Comparison of ENCODE assay signal across 1 cellular context in genomic region chr17:47850692-47851573, GRCh38.
TF ChIP-seq lines count a peak whose summit lies in the region.

Gene SP6, minus strand, starts transcription at chr17:47851163. Its CDS starts 2,734 bp downstream, at chr17:47848429.

TF ChIP-seq in WTC11, 78 proteins besides CTCF, POLR2A, EP300 and RAD21 (continued from another document):
- TF ChIP-seq TEAD1 (CRISPR knock-in tag; IDR thresholded peaks at IDR 0.05) = no peak; the same call in 1 of the 2 replicates
- no peak for TF ChIP-seq ZBTB21 (CRISPR knock-in tag; IDR thresholded peaks at IDR 0.05; ENCODE audit: borderline replicate concordance)
- no peak for TF ChIP-seq ZNF121 (CRISPR knock-in tag; IDR thresholded peaks at IDR 0.05)
- TF ChIP-seq HMGXB4 (CRISPR knock-in tag; IDR thresholded peaks at IDR 0.05) = peak; percentile 92
- TF ChIP-seq NR1H2 (CRISPR knock-in tag; IDR thresholded peaks at IDR 0.05) = no peak
- TF ChIP-seq ELF4 (CRISPR knock-in tag; IDR thresholded peaks at IDR 0.05; ENCODE audit: low read depth) = no peak
- TF ChIP-seq ESRRA (CRISPR knock-in tag; IDR thresholded peaks at IDR 0.05; ENCODE audit: borderline replicate concordance) = peak; percentile 47; the same call in 1 of the 2 replicates
- TF ChIP-seq TEAD4 (CRISPR knock-in tag; IDR thresholded peaks at IDR 0.05) = no peak
- TF ChIP-seq, protein P1, sequence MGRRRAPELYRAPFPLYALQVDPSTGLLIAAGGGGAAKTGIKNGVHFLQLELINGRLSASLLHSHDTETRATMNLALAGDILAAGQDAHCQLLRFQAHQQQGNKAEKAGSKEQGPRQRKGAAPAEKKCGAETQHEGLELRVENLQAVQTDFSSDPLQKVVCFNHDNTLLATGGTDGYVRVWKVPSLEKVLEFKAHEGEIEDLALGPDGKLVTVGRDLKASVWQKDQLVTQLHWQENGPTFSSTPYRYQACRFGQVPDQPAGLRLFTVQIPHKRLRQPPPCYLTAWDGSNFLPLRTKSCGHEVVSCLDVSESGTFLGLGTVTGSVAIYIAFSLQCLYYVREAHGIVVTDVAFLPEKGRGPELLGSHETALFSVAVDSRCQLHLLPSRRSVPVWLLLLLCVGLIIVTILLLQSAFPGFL (CRISPR knock-in tag; IDR thresholded peaks at IDR 0.05; ENCODE audit: borderline replicate concordance) = no peak
- TF ChIP-seq EMX1 (CRISPR knock-in tag; IDR thresholded peaks at IDR 0.05) = no peak
- TF ChIP-seq USF1 (CRISPR knock-in tag; IDR thresholded peaks at IDR 0.05) = 0 out of 2 replicates have a peak, but pooled peaks have one; percentile 13
- TF ChIP-seq, protein P2, sequence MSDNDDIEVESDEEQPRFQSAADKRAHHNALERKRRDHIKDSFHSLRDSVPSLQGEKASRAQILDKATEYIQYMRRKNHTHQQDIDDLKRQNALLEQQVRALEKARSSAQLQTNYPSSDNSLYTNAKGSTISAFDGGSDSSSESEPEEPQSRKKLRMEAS (CRISPR knock-in tag; IDR thresholded peaks at IDR 0.05) = peak; percentile 67
- no peak for TF ChIP-seq MYBL2 (CRISPR knock-in tag; IDR thresholded peaks at IDR 0.05)
- no peak for TF ChIP-seq PRDM15 (CRISPR knock-in tag; IDR thresholded peaks at IDR 0.05)
- peak; percentile 88 for TF ChIP-seq SP1 (CRISPR knock-in tag; conservative IDR thresholded peaks at IDR 0.05)
- no peak for TF ChIP-seq FOXJ3 (CRISPR knock-in tag; IDR thresholded peaks at IDR 0.05; ENCODE audit: borderline replicate concordance)
